ENCODE assay signal across 28 cellular contexts in genomic region chr9:88917375-88917774, GRCh38.
"Had no signal": no experiment of that assay in that cellular context is flagged by ENCODE, and none has a peak within 500 bp of the region (broad histone marks: within the 10 kb centered on the region; RNA-seq: fewer than 3 reads in every experiment).

No MANE protein-coding gene starts in this region.

- H3K36me3 ChIP-seq: left ventricle myocardium inferior, ovary, prostate gland, sigmoid colon, tibial nerve, uterus had no signal

- H3K27me3 ChIP-seq: ovary, sigmoid colon, tibial nerve, uterus had no signal

- H3K27ac ChIP-seq: left ventricle myocardium inferior, ovary, prostate gland, sigmoid colon, tibial nerve, uterus had no signal

- ATAC-seq: naive thymus-derived CD4-positive, alpha-beta T cell; natural killer cell treated with Interleukin-12 subunit alpha and Interleukin-12 subunit beta and Interleukin-15 and Interleukin-18, amount 100 ng/mL, for 72 hours; right cardiac atrium; stimulated activated memory B cell treated with anti-CD40 and anti-IgM and Interleukin-4, amounts not matched to agents 10 μg/mL and 1 μg/mL and 100 μg/mL, for 72 hours; stimulated activated naive CD8-positive, alpha-beta T cell treated with anti-CD3 and anti-CD28 coated beads, Interleukin-15, amount 100 ng/mL, for 72 hours had no signal

- H3K4me1 ChIP-seq: tibial nerve had no signal

- H3K9me3 Mint-ChIP-seq: natural killer cell treated with Interleukin-12 subunit alpha and Interleukin-12 subunit beta and Interleukin-15 and Interleukin-18, amount 100 ng/mL, for 72 hours had no signal

- DNase-seq: hippocampal formation; kidney glomerular epithelial cell; left cardiac atrium; left ventricle myocardium inferior; mesendoderm; naive thymus-derived CD4-positive, alpha-beta T cell; ovary; posterior cingulate gyrus; retina; sigmoid colon; stimulated activated CD4-positive, alpha-beta T cell treated with anti-CD3 and anti-CD28 coated beads, Interleukin-1b, Interleukin-23, amount 100 ng/mL, for 48 hours; stimulated activated CD4-positive, alpha-beta T cell treated with anti-CD3 and anti-CD28 coated beads, Interleukin-2, amount 100 ng/mL, for 48 hours; stimulated activated CD4-positive, alpha-beta T cell treated with anti-CD3 and anti-CD28 coated beads, Interleukin-4, amount 100 ng/mL, for 4 hours; stimulated activated CD8-positive, alpha-beta memory T cell treated with anti-CD3 and anti-CD28 coated beads, Interleukin-4, amount 100 ng/mL, for 48 hours; stimulated activated naive CD4-positive, alpha-beta T cell treated with Interleukin-2 at 50 U/mL for 16 hours; stimulated activated naive CD8-positive, alpha-beta T cell treated with anti-CD3 and anti-CD28 coated beads, Interleukin-15, amount 100 ng/mL, for 72 hours; substantia nigra; uterus had no signal

- H3K27me3 Mint-ChIP-seq: stimulated activated memory B cell treated with anti-CD40 and anti-IgM and Interleukin-4, amounts not matched to agents 10 μg/mL and 1 μg/mL and 100 μg/mL, for 72 hours; type B pancreatic cell had no signal

- H3K4me3 Mint-ChIP-seq: mesothelial cell of epicardium; naive thymus-derived CD4-positive, alpha-beta T cell; stimulated activated memory B cell treated with anti-CD40 and anti-IgM and Interleukin-4, amounts not matched to agents 10 μg/mL and 1 μg/mL and 100 μg/mL, for 72 hours; stimulated activated naive CD8-positive, alpha-beta T cell treated with anti-CD3 and anti-CD28 coated beads, Interleukin-15, amount 100 ng/mL, for 72 hours; type B pancreatic cell had no signal

- H3K4me3 ChIP-seq: left ventricle myocardium inferior, lung, ovary, prostate gland, sigmoid colon, smooth muscle cell, tibial nerve, uterus had no signal

- FAIRE-seq: keratinocyte had no signal

- H3K4me2 ChIP-seq: smooth muscle cell had no signal

- H3K36me3 Mint-ChIP-seq: stimulated activated memory B cell treated with anti-CD40 and anti-IgM and Interleukin-4, amounts not matched to agents 10 μg/mL and 1 μg/mL and 100 μg/mL, for 72 hours; type B pancreatic cell had no signal

- H3K9me3 ChIP-seq: ovary, prostate gland, uterus had no signal

- H3K27ac Mint-ChIP-seq: mesothelial cell of epicardium; naive thymus-derived CD4-positive, alpha-beta T cell; natural killer cell treated with Interleukin-12 subunit alpha and Interleukin-12 subunit beta and Interleukin-15 and Interleukin-18, amount 100 ng/mL, for 72 hours; stimulated activated memory B cell treated with anti-CD40 and anti-IgM and Interleukin-4, amounts not matched to agents 10 μg/mL and 1 μg/mL and 100 μg/mL, for 72 hours; stimulated activated naive CD8-positive, alpha-beta T cell treated with anti-CD3 and anti-CD28 coated beads, Interleukin-15, amount 100 ng/mL, for 72 hours; type B pancreatic cell had no signal
